Comparison of ENCODE assay signal across 1 cellular context in genomic region chr4:103046416-103047290, GRCh38.
TF ChIP-seq lines count a peak whose summit lies in the region.

No MANE protein-coding gene starts in this region.

TF ChIP-seq in K562, 482 proteins besides CTCF, POLR2A, EP300 and RAD21:
- peak; percentile 37; the same call in 1 of the 2 replicates for TF ChIP-seq SMC3 (conservative IDR thresholded peaks at IDR 0.05; ENCODE audit: insufficient read depth, low read depth, low read length)
- TF ChIP-seq PYGO2 (tag; IDR thresholded peaks at IDR 0.05), result no peak
- 0 out of 2 replicates have a peak, but pooled peaks have one; percentile 7 for TF ChIP-seq PKNOX1 (IDR thresholded peaks at IDR 0.05)
